ENCODE assay signal across 13 cellular contexts in genomic region chr9:111891910-111892499, GRCh38. TPM values are rescaled to one million over a fixed set of nuclear protein-coding genes. Genes with fewer than 3 reads are reported as not detected.
DNase-seq lines count a peak whose midpoint lies in the region; ATAC-seq and TF ChIP-seq lines count a peak whose summit lies in the region.
"Had no signal": no experiment of that assay in that cellular context is flagged by ENCODE, and none has a peak within 500 bp of the region (broad histone marks: within the 10 kb centered on the region; RNA-seq: fewer than 3 reads in every experiment).

No MANE protein-coding gene starts in this region.

- ATAC-seq in IMR-90 (ENCODE audit: low read depth) (no peak), activated B cell treated with CpG ODN at 0.5 μM for 24 hours (ENCODE audit: low read depth) (peak; percentile 7), GM19324 (IDR thresholded peaks at IDR 0.05; ENCODE audit: low FRiP score, unreplicated experiment) (no peak)
- ATAC-seq: activated T-cell treated with anti-CD3 and anti-CD28 coated beads, Interleukin-2, amount 50 U/mL, for 4 hours had no signal

- peaks cover 5 to 20% of the 10 kb centered on the region in 2 experiments; a peak in 2 of 4 replicates for H3K79me1 ChIP-seq in IMR-90 (ENCODE audit: low read depth in 1 of 2, low read length in 2 of 2)

- H2AK5ac ChIP-seq in IMR-90 (ENCODE audit: low read depth, low read length) = peak overlapping the region; percentile 57; the same call in 1 of the 2 replicates

- H4K8ac ChIP-seq in IMR-90 (ENCODE audit: low read depth in 2 of 2, low read length in 2 of 2) = peak overlapping the region in 1 of 2 experiments; percentile 14; a peak in 2 of 4 replicates

- no peak overlapping the region for H2BK20ac ChIP-seq in IMR-90 (ENCODE audit: low read depth, low read length)

- H3K79me2 ChIP-seq in osteoblast (ENCODE audit: insufficient read depth, low read length) = peaks cover 15% of the 10 kb centered on the region

- H4K91ac ChIP-seq in IMR-90 (ENCODE audit: insufficient read depth, low read depth, low read length) = no peak overlapping the region

- H3K4me1 ChIP-seq in IMR-90 (ENCODE audit: control insufficient read depth, insufficient read depth, low read length) (peaks cover 6% of the 10 kb centered on the region), osteoblast (ENCODE audit: insufficient read depth, low read length) (peaks cover 3% of the 10 kb centered on the region)

- H2AK9ac ChIP-seq in IMR-90 (replicated peaks; ENCODE audit: low read depth, low read length, poor library complexity) = no peak overlapping the region

- H2BK15ac ChIP-seq in IMR-90 (ENCODE audit: low read depth, low read length) = peak overlapping the region; percentile 62; the same call in 1 of the 3 replicates

- no peaks in the 10 kb centered on the region for H3K27me3 Mint-ChIP-seq in activated B cell treated with CpG ODN at 0.5 μM for 24 hours
- H3K27me3 Mint-ChIP-seq: stimulated activated naive B cell treated with anti-CD40 and anti-IgM and Interleukin-4, amounts not matched to agents 10 μg/mL and 1 μg/mL and 100 μg/mL, for 72 hours had no signal

- TF ChIP-seq CTCF in GM13976 (IDR thresholded peaks at IDR 0.05; ENCODE audit: borderline replicate concordance, control extremely low read depth, extremely low read depth, insufficient read depth, missing control alignments) (no peak), IMR-90 (conservative IDR thresholded peaks at IDR 0.05; ENCODE audit: low read depth, low read length) (no peak), activated B cell treated with CpG ODN at 0.5 μM for 24 hours (IDR thresholded peaks at IDR 0.05) (no peak), osteoblast (IDR thresholded peaks at IDR 0.05; ENCODE audit: extremely low read depth, low read depth, low read length) (no peak)

- H2AFZ ChIP-seq in IMR-90 (replicated peaks; ENCODE audit: low read length, poor library complexity) = no peak overlapping the region
- H2AFZ ChIP-seq in osteoblast (ENCODE audit: low read length) = no peak overlapping the region

- peak overlapping the region; percentile 46 for H3K4me3 Mint-ChIP-seq in activated B cell treated with CpG ODN at 0.5 μM for 24 hours
- H3K4me3 Mint-ChIP-seq: activated T-cell treated with anti-CD3 and anti-CD28 coated beads, Interleukin-2, amount 50 U/mL, for 4 hours; dendritic cell treated with granulocyte-macrophage colony-stimulating factor and Interleukin-4, amounts not matched to agents 40 ng/mL and 50 ng/mL, for 4 days; stimulated activated naive B cell treated with anti-CD40 and anti-IgM and Interleukin-4, amounts not matched to agents 10 μg/mL and 1 μg/mL and 100 μg/mL, for 72 hours had no signal

- no TSS peak for BruUV-seq in IMR-90 (replicated peaks; lab: Mats Ljungman, UMichigan)

- H3K4me3 ChIP-seq in IMR-90 (ENCODE audit: insufficient read depth, low read depth, low read length) (no peak overlapping the region), osteoblast (ENCODE audit: insufficient read depth, low read length) (no peak overlapping the region)
- H3K4me3 ChIP-seq: right lobe of liver had no signal

- intact Hi-C loops in IMR-90 (cut with micrococcal nuclease) = loop anchor here (10.0 kb wide), 1 partner anchor 297 kb away; the partner anchor contains the start of gene PTGR1
- intact Hi-C loops in activated B cell treated with CpG ODN at 0.5 μM for 24 hours (cut with micrococcal nuclease) = loop anchor here (10.0 kb wide), 1 partner anchor 1523 kb away; the partner anchor contains the start of genes C9orf43 and POLE3

- H3K9me3 Mint-ChIP-seq in activated B cell treated with CpG ODN at 0.5 μM for 24 hours = no peaks in the 10 kb centered on the region
- H3K9me3 Mint-ChIP-seq: activated T-cell treated with anti-CD3 and anti-CD28 coated beads, Interleukin-2, amount 50 U/mL, for 4 hours; dendritic cell treated with granulocyte-macrophage colony-stimulating factor and Interleukin-4, amounts not matched to agents 40 ng/mL and 50 ng/mL, for 4 days; stimulated activated naive B cell treated with anti-CD40 and anti-IgM and Interleukin-4, amounts not matched to agents 10 μg/mL and 1 μg/mL and 100 μg/mL, for 72 hours had no signal

- H3K4ac ChIP-seq in IMR-90 (ENCODE audit: low read depth, low read length) = 0 out of 2 replicates have a peak overlapping the region, but pooled peaks have one; percentile 48

- H3K18ac ChIP-seq in IMR-90 (ENCODE audit: low read depth, low read length) = peak overlapping the region; percentile 37; the same call in 1 of the 2 replicates

- no CpG with 5 or more reads among the region's 11 CpGs for WGBS in IMR-90 (ENCODE audit: extremely low coverage in 2 of 2, insufficient read length in 1 of 2), 2 experiments

- no peak overlapping the region for H2BK5ac ChIP-seq in IMR-90 (ENCODE audit: low read depth, low read length, poor library complexity, severe bottlenecking)

- H3K9ac ChIP-seq in IMR-90 (ENCODE audit: low read depth, low read length) = no peak overlapping the region

- H3K56ac ChIP-seq in IMR-90 (ENCODE audit: extremely low read depth, insufficient read depth, low read length) = no peak overlapping the region

- H3K4me1 Mint-ChIP-seq in activated B cell treated with CpG ODN at 0.5 μM for 24 hours = peaks cover 18% of the 10 kb centered on the region

- 0 out of 2 replicates have a peak overlapping the region, but pooled peaks have one; percentile 52 for H3K14ac ChIP-seq in IMR-90 (replicated peaks; ENCODE audit: low read depth, low read length)

- POLR2A ChIA-PET in IMR-90 (lab: Charles Lee; ENCODE audit: unreplicated experiment) (no interaction called here), activated B cell treated with CpG ODN at 0.5 μM for 24 hours (lab: Charles Lee) (interaction anchor here (0.5 to 1.2 kb wide), 5 partner anchors 44 to 182 kb away, joined by 3 to 4 read pairs (median 3); no protein-coding TSS in a partner anchor)

- H3K27ac ChIP-seq in IMR-90 (ENCODE audit: insufficient read depth, low read length) (no peak overlapping the region), osteoblast (ENCODE audit: low read depth, low read length) (no peak overlapping the region)
- H3K27ac ChIP-seq: right lobe of liver had no signal

- no peak overlapping the region for H4K5ac ChIP-seq in IMR-90 (ENCODE audit: low read depth, low read length)

- DNase-seq in GM13976 (ENCODE audit: low spot score) (peak; percentile 37), IMR-90 (no peak), activated B cell treated with CpG ODN at 0.5 μM for 24 hours (no peak), osteoblast (ENCODE audit: insufficient read length, low spot score, missing footprints) (peak; percentile 78), HK-2 (ENCODE audit: unreplicated experiment) (no peak), GDM1 (lab: John Stamatoyannopoulos, UW) (no peak), NCI-H2081 (lab: John Stamatoyannopoulos, UW) (no peak)
- DNase-seq: activated T-cell treated with anti-CD3 and anti-CD28 coated beads, Interleukin-2, amount 50 U/mL, for 4 hours; HCEC 1CT; right lobe of liver; stimulated activated naive B cell treated with anti-CD40 and anti-IgM and Interleukin-4, amounts not matched to agents 10 μg/mL and 1 μg/mL and 100 μg/mL, for 72 hours had no signal

- CTCF ChIA-PET in IMR-90 (lab: Yijun Ruan, JAX) (interaction anchor here (1.2 kb wide), 1 partner anchor 132 kb away, joined by 6 read pairs; no protein-coding TSS in a partner anchor), activated B cell treated with CpG ODN at 0.5 μM for 24 hours (lab: Charles Lee) (interaction anchor here (1.1 to 1.5 kb wide), 2 partner anchors 62 to 183 kb away, joined by 3 to 7 read pairs; no protein-coding TSS in a partner anchor)

- no peaks in the 10 kb centered on the region for H3K36me3 ChIP-seq in IMR-90 (ENCODE audit: control insufficient read depth, insufficient read depth, low read length)
- no peaks in the 10 kb centered on the region for H3K36me3 ChIP-seq in osteoblast (ENCODE audit: insufficient read depth, low read length)
- H3K36me3 ChIP-seq: right lobe of liver had no signal

- H2BK120ac ChIP-seq in IMR-90 (ENCODE audit: low read depth, low read length) = no peak overlapping the region

- dilution Hi-C loops in IMR-90 (cut with HindIII; ENCODE audit: low sequenced_read_pairs, unreplicated experiment) = no loop called here

- TF ChIP-seq POLR2A in IMR-90 (IDR thresholded peaks at IDR 0.05; ENCODE audit: low read depth, low read length) = no peak

- peaks cover 1% of the 10 kb centered on the region for H4K20me1 ChIP-seq in IMR-90 (ENCODE audit: insufficient read depth, low read length)
- no peaks in the 10 kb centered on the region for H4K20me1 ChIP-seq in osteoblast (ENCODE audit: insufficient read depth, low read length)

- in situ Hi-C loops in GM13976 (cut with MboI; ENCODE audit: low sequenced_read_pairs, unreplicated experiment) (loop anchor here (10.0 kb wide), 1 partner anchor 127 kb away; no protein-coding TSS in a partner anchor), IMR-90 (cut with MboI; ENCODE audit: low sequenced_read_pairs) (loop anchor here (5.0 kb wide), 1 partner anchor 35 kb away; no protein-coding TSS in a partner anchor)

- H3K27me3 ChIP-seq in IMR-90 (ENCODE audit: control insufficient read depth, insufficient read depth, low read length) = no peaks in the 10 kb centered on the region
- no peaks in the 10 kb centered on the region for H3K27me3 ChIP-seq in osteoblast (ENCODE audit: insufficient read depth, low read length)
- H3K27me3 ChIP-seq: right lobe of liver had no signal

- H3K23ac ChIP-seq in IMR-90 (ENCODE audit: low read depth, low read length) = no peak overlapping the region

- peaks cover 4% of the 10 kb centered on the region for H3K36me3 Mint-ChIP-seq in activated B cell treated with CpG ODN at 0.5 μM for 24 hours (ENCODE audit: low read depth)

- H3K4me2 ChIP-seq in IMR-90 (ENCODE audit: low read depth, low read length) (no peak overlapping the region), osteoblast (ENCODE audit: insufficient read depth, low read length) (no peak overlapping the region)

- peaks cover 10% of the 10 kb centered on the region; the same call in 1 of the 2 replicates for H3K9me1 ChIP-seq in IMR-90 (ENCODE audit: insufficient read depth, low read length)

- H3K9me3 ChIP-seq in IMR-90 (ENCODE audit: control insufficient read depth, insufficient read depth, low read length) (no peaks in the 10 kb centered on the region), osteoblast (ENCODE audit: low read depth, low read length) (no peaks in the 10 kb centered on the region)
- H3K9me3 ChIP-seq: right lobe of liver had no signal

- H3K27ac Mint-ChIP-seq in activated B cell treated with CpG ODN at 0.5 μM for 24 hours = peak overlapping the region; percentile 53
- H3K27ac Mint-ChIP-seq: dendritic cell treated with granulocyte-macrophage colony-stimulating factor and Interleukin-4, amounts not matched to agents 40 ng/mL and 50 ng/mL, for 4 days; stimulated activated naive B cell treated with anti-CD40 and anti-IgM and Interleukin-4, amounts not matched to agents 10 μg/mL and 1 μg/mL and 100 μg/mL, for 72 hours had no signal

- no peak for TF ChIP-seq RAD21 in IMR-90 (IDR thresholded peaks at IDR 0.05; ENCODE audit: low read length)

TF ChIP-seq in IMR-90, 13 proteins besides CTCF, POLR2A, EP300 and RAD21 (continues in another document):
- no peak for TF ChIP-seq RCOR1 (IDR thresholded peaks at IDR 0.05; ENCODE audit: insufficient replicate concordance, low read length)

RNA-seq across cellular contexts. Expression of gene UGCG, which starts 4.6 kb away (rescaled TPM):
- total RNA-seq in IMR-90 (2012; rRNA removed) (104 and 234 TPM in 2 replicates), activated B cell treated with CpG ODN at 0.5 μM for 24 hours (103 and 111 TPM in 2 replicates), osteoblast (118 and 121 TPM in 2 replicates)
- polyA plus RNA-seq in IMR-90 (2012; rRNA removed) = 70.8 and 84.2 TPM in 2 replicates
- polyA plus RNA-seq in IMR-90 (2012; cell fraction: cytosol; rRNA removed) = 24.9 and 26.2 TPM in 2 replicates
- polyA plus RNA-seq in IMR-90 (2012; cell fraction: nucleus; rRNA removed; ENCODE audit: low replicate concordance) = 14.6 and 101 TPM in 2 replicates

Comparison
In these comparisons a context has a peak if more than half of its experiments do, and no peak if none do; other contexts are left out.
1. DNase-seq: peak in GM13976 (single experiment) and osteoblast (single experiment); none in IMR-90 (single experiment), activated B cell treated with CpG ODN at 0.5 μM for 24 hours (single experiment), HK-2 (single experiment), GDM1 (single experiment) and NCI-H2081 (0 of 2).